In genomic region chr14:37593496-37594237, GRCh38 we compare ENCODE assay signal across 10 cellular contexts. TPM values are rescaled to one million over a fixed set of nuclear protein-coding genes. Genes with fewer than 3 reads are reported as not detected.
A peak's percentile ranks its signal among the peaks of the same experiment; 100 is the strongest.
DNase-seq lines count a peak whose midpoint lies in the region; ATAC-seq and TF ChIP-seq lines count a peak whose summit lies in the region.
"Had no signal": no experiment of that assay in that cellular context is flagged by ENCODE, and none has a peak within 500 bp of the region (broad histone marks: within the 10 kb centered on the region; RNA-seq: fewer than 3 reads in every experiment).

No MANE protein-coding gene starts in this region.

- no peak overlapping the region for H3K27ac Mint-ChIP-seq in CD8-positive, alpha-beta T cell
- H3K27ac Mint-ChIP-seq in nephron: peak overlapping the region in 1 of 3 experiments; percentile 17

- H3K4me3 Mint-ChIP-seq in CD8-positive, alpha-beta T cell: peak overlapping the region; percentile 19
- peak overlapping the region; percentile 77 to 84 (median 81) for H3K4me3 Mint-ChIP-seq in nephron

- H3K27me3 ChIP-seq in CD8-positive, alpha-beta T cell (ENCODE audit: insufficient read depth, low read length): peaks cover 35% of the 10 kb centered on the region
- H3K27me3 ChIP-seq in breast epithelium: peaks cover 12 to 94% of the 10 kb centered on the region in 2 donors

- H3K4me3 ChIP-seq in CD8-positive, alpha-beta T cell (ENCODE audit: low read depth, low read length): no peak overlapping the region
- H3K4me3 ChIP-seq in LNCaP clone FGC (ENCODE audit: low read depth, low read length) (peak overlapping the region; percentile 69), breast epithelium (peak overlapping the region in 2 of 3 donors; percentile 55 to 80)

- no peak for TF ChIP-seq CTCF in CD8-positive, alpha-beta T cell (IDR thresholded peaks at IDR 0.05)
- no peak for TF ChIP-seq CTCF in LNCaP clone FGC (IDR thresholded peaks at IDR 0.05; ENCODE audit: control insufficient read depth, extremely low read depth, insufficient read depth)
- TF ChIP-seq CTCF in breast epithelium (IDR thresholded peaks at IDR 0.05): no peak
- TF ChIP-seq CTCF in nephron (IDR thresholded peaks at IDR 0.05; ENCODE audit: unreplicated experiment in 3 of 3): no peak

- no peaks in the 10 kb centered on the region for H3K36me3 Mint-ChIP-seq in CD8-positive, alpha-beta T cell
- H3K36me3 Mint-ChIP-seq in nephron (ENCODE audit: low read depth): no peaks in the 10 kb centered on the region

- intact Hi-C loops in CD8-positive, alpha-beta T cell (cut with DNase I, micrococcal nuclease): no loop called here
- intact Hi-C loops in breast epithelium (cut with DNase I; ENCODE audit: low total_unique reads): no loop called here

- ATAC-seq in CD8-positive, alpha-beta T cell: no peak
- no peak for ATAC-seq in GM19467 (IDR thresholded peaks at IDR 0.05; ENCODE audit: unreplicated experiment)

- peaks cover 70% of the 10 kb centered on the region for H3K27me3 Mint-ChIP-seq in CD8-positive, alpha-beta T cell (ENCODE audit: low read depth)
- peaks cover 100% of the 10 kb centered on the region for H3K27me3 Mint-ChIP-seq in nephron (ENCODE audit: low read depth)

- no peak overlapping the region for H3K27ac ChIP-seq in CD8-positive, alpha-beta T cell (ENCODE audit: low read depth, low read length)
- H3K27ac ChIP-seq in breast epithelium: peak overlapping the region; percentile 83 to 84
- H3K27ac ChIP-seq: spleen had no signal

- DNase-seq in CD8-positive, alpha-beta T cell: no peak
- DNase-seq in LNCaP clone FGC (ENCODE audit: low read depth): no peak
- no peak for DNase-seq in breast epithelium (ENCODE audit: low spot score in 2 of 2)
- no peak for DNase-seq in KBM-7
- DNase-seq in NOMO-1 treated with DMSO at 0.1 percent for 48 hours (lab: John Stamatoyannopoulos, UW; ENCODE audit: unreplicated experiment): no peak
- DNase-seq in NCI-H1048 (lab: John Stamatoyannopoulos, UW): no peak
- DNase-seq: spleen had no signal

- CTCF ChIA-PET in CD8-positive, alpha-beta T cell (lab: Charles Lee): no interaction called here

- peaks cover 18% of the 10 kb centered on the region for H3K4me1 ChIP-seq in CD8-positive, alpha-beta T cell (ENCODE audit: insufficient read depth, low read length)
- H3K4me1 ChIP-seq in breast epithelium: peaks cover 0 to 5% of the 10 kb centered on the region in 2 donors

- in situ Hi-C loops in KBM-7 (cut with MboI; ENCODE audit: low pct_unique_long_range_greater_than_20kb, low sequenced_read_pairs): no loop called here

- H3K4me1 Mint-ChIP-seq in CD8-positive, alpha-beta T cell (ENCODE audit: low read depth): peaks cover 30% of the 10 kb centered on the region
- H3K4me1 Mint-ChIP-seq in nephron: peaks cover 31% of the 10 kb centered on the region

- no peaks in the 10 kb centered on the region for H3K36me3 ChIP-seq in CD8-positive, alpha-beta T cell (ENCODE audit: insufficient read depth, low read length)
- no peaks in the 10 kb centered on the region for H3K36me3 ChIP-seq in breast epithelium
- H3K36me3 ChIP-seq: spleen had no signal

- peaks cover 2% of the 10 kb centered on the region for H3K9me3 Mint-ChIP-seq in CD8-positive, alpha-beta T cell
- H3K9me3 Mint-ChIP-seq in nephron: peaks cover 3% of the 10 kb centered on the region

- no peak for TF ChIP-seq POLR2A in breast epithelium (IDR thresholded peaks at IDR 0.05)

- H3K9me3 ChIP-seq in CD8-positive, alpha-beta T cell (ENCODE audit: low read length): no peaks in the 10 kb centered on the region
- H3K9me3 ChIP-seq in breast epithelium: no peaks in the 10 kb centered on the region

- POLR2A ChIA-PET in CD8-positive, alpha-beta T cell (lab: Charles Lee): no interaction called here

RNA-seq across cellular contexts. Expression of gene FOXA1, which starts 1.4 kb away (rescaled TPM):
- not detected for total RNA-seq in CD8-positive, alpha-beta T cell
- 10 to 100 TPM in 2 of 3 donors, under 1 TPM in 1; 0.32 to 80.6 (median 74.4) TPM for total RNA-seq in breast epithelium
- total RNA-seq: spleen had no signal

RNA-seq across cellular contexts. Expression of gene TTC6, which starts 1.8 kb away (rescaled TPM):
- total RNA-seq in CD8-positive, alpha-beta T cell: not detected
- total RNA-seq in breast epithelium: 10 to 100 TPM in 2 of 3 donors, not detected in 1; 74.7 to 78.6 TPM
- total RNA-seq: HT1080, spleen had no signal
